ENCODE assay signal across 26 cellular contexts in the genomic region with DNA sequence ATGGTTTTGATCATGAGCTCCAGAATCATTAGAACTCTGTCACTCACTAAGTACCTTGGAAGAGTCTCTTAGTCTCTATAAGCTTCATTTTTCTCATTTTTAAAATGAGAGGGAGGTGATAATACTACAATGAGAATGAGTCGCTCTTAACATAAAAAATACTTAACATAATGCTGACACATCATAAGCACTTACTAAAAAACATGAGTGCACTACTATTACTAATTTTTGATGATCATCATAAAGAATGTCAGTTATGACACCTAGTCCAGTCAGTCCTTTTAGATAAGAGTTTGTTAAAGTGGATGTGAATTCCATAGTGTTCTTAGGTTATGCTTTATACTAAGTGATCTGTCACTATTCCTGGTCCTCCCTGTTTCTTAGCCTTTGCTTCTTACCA.
"Had no signal": no experiment of that assay in that cellular context is flagged by ENCODE, and none has a peak within 500 bp of the region (broad histone marks: within the 10 kb centered on the region; RNA-seq: fewer than 3 reads in every experiment).

No MANE protein-coding gene starts in this region.

- H3K9me3 ChIP-seq: ascending aorta, Peyer's patch had no signal

- DNase-seq: activated B cell treated with CpG ODN at 0.5 μM for 24 hours; activated CD4-positive, alpha-beta T cell treated with anti-CD3 and anti-CD28 coated beads, Interleukin-2, amount 10 ng/mL, durations not matched to agents 24 days and 14 days; activated CD4-positive, alpha-beta T cell treated with anti-CD3 and anti-CD28 coated beads, Interleukin-2, amount 50 U/mL, for 4 hours; activated CD8-positive, alpha-beta T cell treated with anti-CD3 and anti-CD28 coated beads for 36 hours; activated gamma-delta T cell; activated naive CD4-positive, alpha-beta T cell treated with Interleukin-2 at 50 U/mL for 16 hours; activated naive CD8-positive, alpha-beta T cell treated with anti-CD3 and anti-CD28 coated beads, Interleukin-2, amount 10 ng/mL, durations not matched to agents 7 days and 5 days; activated T-cell treated with anti-CD3 and anti-CD28 coated beads, Interleukin-2, amount 50 U/mL, for 24 hours; amygdala; Karpas-422; NCI-H1105 treated with DMSO at 0.1 percent for 48 hours; NCI-H1436; NCI-H1694; NCI-H1930; NCI-H2081 treated with DMSO at 0.1 percent for 48 hours; NCI-H345; PC-3; Peyer's patch; Right ventricle myocardium superior; SW 1271; T-helper 1 cell; T-helper 2 cell; T-helper 9 cell had no signal

- H3K27ac ChIP-seq: ascending aorta, Peyer's patch, RWPE1, VCaP had no signal

- ATAC-seq: activated CD8-positive, alpha-beta T cell treated with anti-CD3 and anti-CD28 coated beads for 36 hours; PC-3 had no signal

- H3K36me3 ChIP-seq: ascending aorta, Peyer's patch had no signal

- H3K27me3 ChIP-seq: ascending aorta, Peyer's patch had no signal

- H3K4me3 ChIP-seq: ascending aorta, Peyer's patch had no signal

- H3K4me1 ChIP-seq: ascending aorta, Peyer's patch had no signal
